Comparison of ENCODE assay signal across 28 cellular contexts in the genomic region with DNA sequence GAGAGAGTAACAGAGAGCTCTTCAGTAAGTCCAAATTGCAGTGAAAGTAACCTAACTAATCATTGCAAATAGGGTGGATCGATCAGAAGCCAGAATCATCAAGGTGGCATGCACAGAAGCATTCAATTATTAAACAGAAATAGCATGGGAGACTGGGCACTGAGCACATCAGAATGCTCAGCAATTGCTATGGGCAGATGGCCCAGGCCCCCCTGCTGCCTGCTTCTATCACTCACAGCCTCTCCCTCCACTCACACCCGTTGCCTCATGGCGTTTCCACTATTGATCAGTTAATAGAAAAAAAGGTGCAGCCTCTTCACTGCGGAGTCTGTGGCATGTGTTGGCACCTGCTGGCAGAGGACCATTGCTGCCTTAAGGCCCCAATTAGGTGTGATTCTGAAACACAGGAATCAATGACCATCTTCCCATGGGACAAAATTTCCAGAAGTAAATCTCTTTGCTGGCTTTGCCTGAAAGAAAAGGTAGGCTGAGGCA. TPM values are rescaled to one million over a fixed set of nuclear protein-coding genes. Genes with fewer than 3 reads are reported as not detected.
"Had no signal": no experiment of that assay in that cellular context is flagged by ENCODE, and none has a peak within 500 bp of the region (broad histone marks: within the 10 kb centered on the region; RNA-seq: fewer than 3 reads in every experiment).

No MANE protein-coding gene starts in this region.

- DNase-seq: effector CD8-positive, alpha-beta T cell; endodermal cell; foreskin fibroblast; gastrocnemius medialis; heart left ventricle; kidney; mesenchymal stem cell; midbrain; naive thymus-derived CD4-positive, alpha-beta T cell; nucleus accumbens; right cardiac atrium; sigmoid colon; stimulated activated CD4-positive, alpha-beta T cell treated with anti-CD3 and anti-CD28 coated beads, Interleukin-2, amount 100 ng/mL, for 24 hours; stimulated activated CD4-positive, alpha-beta T cell treated with anti-CD3 and anti-CD28 coated beads, Interleukin-4, amount 100 ng/mL, for 24 hours; stimulated activated naive CD8-positive, alpha-beta T cell treated with anti-CD3 and anti-CD28 coated beads, Interleukin-15, Interleukin-2, amounts not matched to agents 100 U/mL and 50 U/mL, for 24 hours; testis; tibial artery had no signal

RNA-seq across cellular contexts. Expression of gene HTR5A, which starts 11.2 kb away (rescaled TPM):
- total RNA-seq: esophagus mucosa; gastrocnemius medialis; glomerular endothelial cell; heart left ventricle; hepatocyte; kidney; left lobe of liver; liver; lung; mucosa of gallbladder; naive thymus-derived CD4-positive, alpha-beta T cell; osteocyte; prostate gland; right cardiac atrium; sigmoid colon; skeletal muscle tissue; urinary bladder had no signal
